Comparison of ENCODE assay signal across 1 cellular context in the genomic region with DNA sequence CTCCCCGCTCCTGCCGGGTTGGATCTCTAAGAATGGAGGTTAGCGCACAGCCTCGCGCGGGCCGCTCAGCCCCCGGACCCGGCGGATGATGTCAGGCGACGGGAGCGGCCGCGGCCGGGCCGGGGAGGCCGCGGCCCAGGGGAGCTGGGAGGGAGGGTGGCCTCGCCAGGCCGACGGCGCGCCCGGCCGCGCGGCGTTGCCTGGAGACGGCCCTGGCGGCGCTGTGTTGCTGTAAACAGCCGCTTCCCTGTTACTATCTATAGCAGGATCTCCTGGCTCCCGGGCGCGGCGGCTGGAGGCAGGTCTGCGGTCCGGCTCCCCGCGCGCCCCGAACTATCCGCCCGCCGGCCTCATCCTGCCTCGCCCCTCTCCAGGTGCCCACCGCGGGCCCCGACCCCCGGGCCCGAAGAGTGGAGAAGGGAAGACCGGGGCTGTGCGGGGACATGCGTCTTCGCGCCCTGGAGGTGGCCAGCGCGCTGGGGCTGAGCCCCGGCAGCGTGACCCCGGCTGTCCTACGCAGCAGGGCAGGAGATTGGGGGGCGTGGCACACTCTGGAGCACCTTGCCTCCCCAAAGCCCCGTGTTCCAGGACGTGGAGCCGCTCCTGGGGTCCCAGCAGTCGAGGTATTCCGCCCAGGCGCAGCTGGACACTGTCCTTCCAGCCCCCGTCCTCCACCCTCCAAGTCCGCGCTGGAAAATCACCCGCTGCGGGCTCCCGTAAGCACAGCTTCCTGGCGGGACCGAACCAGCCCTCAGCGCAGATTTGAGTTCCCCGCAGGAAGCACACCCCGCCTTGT.
TF ChIP-seq lines count a peak whose summit lies in the region.

No MANE protein-coding gene starts in this region.

TF ChIP-seq in HepG2, 621 proteins besides CTCF, POLR2A, EP300 and RAD21 (continued from another document and continues in another):
- TF ChIP-seq, protein P1, sequence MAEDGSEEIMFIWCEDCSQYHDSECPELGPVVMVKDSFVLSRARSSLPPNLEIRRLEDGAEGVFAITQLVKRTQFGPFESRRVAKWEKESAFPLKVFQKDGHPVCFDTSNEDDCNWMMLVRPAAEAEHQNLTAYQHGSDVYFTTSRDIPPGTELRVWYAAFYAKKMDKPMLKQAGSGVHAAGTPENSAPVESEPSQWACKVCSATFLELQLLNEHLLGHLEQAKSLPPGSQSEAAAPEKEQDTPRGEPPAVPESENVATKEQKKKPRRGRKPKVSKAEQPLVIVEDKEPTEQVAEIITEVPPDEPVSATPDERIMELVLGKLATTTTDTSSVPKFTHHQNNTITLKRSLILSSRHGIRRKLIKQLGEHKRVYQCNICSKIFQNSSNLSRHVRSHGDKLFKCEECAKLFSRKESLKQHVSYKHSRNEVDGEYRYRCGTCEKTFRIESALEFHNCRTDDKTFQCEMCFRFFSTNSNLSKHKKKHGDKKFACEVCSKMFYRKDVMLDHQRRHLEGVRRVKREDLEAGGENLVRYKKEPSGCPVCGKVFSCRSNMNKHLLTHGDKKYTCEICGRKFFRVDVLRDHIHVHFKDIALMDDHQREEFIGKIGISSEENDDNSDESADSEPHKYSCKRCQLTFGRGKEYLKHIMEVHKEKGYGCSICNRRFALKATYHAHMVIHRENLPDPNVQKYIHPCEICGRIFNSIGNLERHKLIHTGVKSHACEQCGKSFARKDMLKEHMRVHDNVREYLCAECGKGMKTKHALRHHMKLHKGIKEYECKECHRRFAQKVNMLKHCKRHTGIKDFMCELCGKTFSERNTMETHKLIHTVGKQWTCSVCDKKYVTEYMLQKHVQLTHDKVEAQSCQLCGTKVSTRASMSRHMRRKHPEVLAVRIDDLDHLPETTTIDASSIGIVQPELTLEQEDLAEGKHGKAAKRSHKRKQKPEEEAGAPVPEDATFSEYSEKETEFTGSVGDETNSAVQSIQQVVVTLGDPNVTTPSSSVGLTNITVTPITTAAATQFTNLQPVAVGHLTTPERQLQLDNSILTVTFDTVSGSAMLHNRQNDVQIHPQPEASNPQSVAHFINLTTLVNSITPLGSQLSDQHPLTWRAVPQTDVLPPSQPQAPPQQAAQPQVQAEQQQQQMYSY (CRISPR knock-in tag; IDR thresholded peaks at IDR 0.05) = peak; percentile 15; the same call in 1 of the 2 replicates
- TF ChIP-seq MLLT10 (CRISPR knock-in tag; IDR thresholded peaks at IDR 0.05) = no peak
- no peak for TF ChIP-seq ZZZ3 (CRISPR knock-in tag; IDR thresholded peaks at IDR 0.05; ENCODE audit: borderline replicate concordance)
- TF ChIP-seq JUNB (CRISPR knock-in tag; IDR thresholded peaks at IDR 0.05; ENCODE audit: borderline replicate concordance) = no peak
- no peak; the same call in 1 of the 2 replicates for TF ChIP-seq ZNF788 (CRISPR knock-in tag; IDR thresholded peaks at IDR 0.05; ENCODE audit: borderline replicate concordance)
- TF ChIP-seq HMG20B (CRISPR knock-in tag; conservative IDR thresholded peaks at IDR 0.05) = no peak
- TF ChIP-seq, protein P2, sequence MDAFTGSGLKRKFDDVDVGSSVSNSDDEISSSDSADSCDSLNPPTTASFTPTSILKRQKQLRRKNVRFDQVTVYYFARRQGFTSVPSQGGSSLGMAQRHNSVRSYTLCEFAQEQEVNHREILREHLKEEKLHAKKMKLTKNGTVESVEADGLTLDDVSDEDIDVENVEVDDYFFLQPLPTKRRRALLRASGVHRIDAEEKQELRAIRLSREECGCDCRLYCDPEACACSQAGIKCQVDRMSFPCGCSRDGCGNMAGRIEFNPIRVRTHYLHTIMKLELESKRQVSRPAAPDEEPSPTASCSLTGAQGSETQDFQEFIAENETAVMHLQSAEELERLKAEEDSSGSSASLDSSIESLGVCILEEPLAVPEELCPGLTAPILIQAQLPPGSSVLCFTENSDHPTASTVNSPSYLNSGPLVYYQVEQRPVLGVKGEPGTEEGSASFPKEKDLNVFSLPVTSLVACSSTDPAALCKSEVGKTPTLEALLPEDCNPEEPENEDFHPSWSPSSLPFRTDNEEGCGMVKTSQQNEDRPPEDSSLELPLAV (CRISPR knock-in tag; conservative IDR thresholded peaks at IDR 0.05; ENCODE audit: low read depth) = no peak
- no peak for TF ChIP-seq MLXIP (CRISPR knock-in tag; IDR thresholded peaks at IDR 0.05; ENCODE audit: borderline replicate concordance)
- 0 out of 2 replicates have a peak, but pooled peaks have one; percentile 38 for TF ChIP-seq SP2 (CRISPR knock-in tag; IDR thresholded peaks at IDR 0.05)
- 0 out of 2 replicates have a peak, but pooled peaks have one; percentile 48 for TF ChIP-seq ZNF761 (CRISPR knock-in tag; conservative IDR thresholded peaks at IDR 0.05)
- TF ChIP-seq MBD4 (IDR thresholded peaks at IDR 0.05; ENCODE audit: borderline replicate concordance, low read length) = no peak
- no peak for TF ChIP-seq IKZF1 (IDR thresholded peaks at IDR 0.05)
- no peak for TF ChIP-seq MBNL3 (CRISPR knock-in tag; conservative IDR thresholded peaks at IDR 0.05)
- TF ChIP-seq ZNF75D (CRISPR knock-in tag; IDR thresholded peaks at IDR 0.05; ENCODE audit: borderline replicate concordance) = no peak
- 0 out of 2 replicates have a peak, but pooled peaks have one; percentile 34 for TF ChIP-seq MED13 (CRISPR knock-in tag; IDR thresholded peaks at IDR 0.05)
- TF ChIP-seq PHF5A (CRISPR knock-in tag; IDR thresholded peaks at IDR 0.05; ENCODE audit: low read depth, unreplicated experiment) = no peak
- TF ChIP-seq ZNF709 (CRISPR knock-in tag; IDR thresholded peaks at IDR 0.05) = peak; percentile 31; the same call in 1 of the 2 replicates
- no peak for TF ChIP-seq REXO4 (CRISPR knock-in tag; IDR thresholded peaks at IDR 0.05; ENCODE audit: borderline replicate concordance)
- TF ChIP-seq TBL1XR1 (IDR thresholded peaks at IDR 0.05; ENCODE audit: borderline replicate concordance, low read length, partially characterized antibody) = no peak
- TF ChIP-seq, protein P3, sequence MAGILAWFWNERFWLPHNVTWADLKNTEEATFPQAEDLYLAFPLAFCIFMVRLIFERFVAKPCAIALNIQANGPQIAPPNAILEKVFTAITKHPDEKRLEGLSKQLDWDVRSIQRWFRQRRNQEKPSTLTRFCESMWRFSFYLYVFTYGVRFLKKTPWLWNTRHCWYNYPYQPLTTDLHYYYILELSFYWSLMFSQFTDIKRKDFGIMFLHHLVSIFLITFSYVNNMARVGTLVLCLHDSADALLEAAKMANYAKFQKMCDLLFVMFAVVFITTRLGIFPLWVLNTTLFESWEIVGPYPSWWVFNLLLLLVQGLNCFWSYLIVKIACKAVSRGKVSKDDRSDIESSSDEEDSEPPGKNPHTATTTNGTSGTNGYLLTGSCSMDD (CRISPR knock-in tag; IDR thresholded peaks at IDR 0.05) = no peak
- TF ChIP-seq, protein P4, sequence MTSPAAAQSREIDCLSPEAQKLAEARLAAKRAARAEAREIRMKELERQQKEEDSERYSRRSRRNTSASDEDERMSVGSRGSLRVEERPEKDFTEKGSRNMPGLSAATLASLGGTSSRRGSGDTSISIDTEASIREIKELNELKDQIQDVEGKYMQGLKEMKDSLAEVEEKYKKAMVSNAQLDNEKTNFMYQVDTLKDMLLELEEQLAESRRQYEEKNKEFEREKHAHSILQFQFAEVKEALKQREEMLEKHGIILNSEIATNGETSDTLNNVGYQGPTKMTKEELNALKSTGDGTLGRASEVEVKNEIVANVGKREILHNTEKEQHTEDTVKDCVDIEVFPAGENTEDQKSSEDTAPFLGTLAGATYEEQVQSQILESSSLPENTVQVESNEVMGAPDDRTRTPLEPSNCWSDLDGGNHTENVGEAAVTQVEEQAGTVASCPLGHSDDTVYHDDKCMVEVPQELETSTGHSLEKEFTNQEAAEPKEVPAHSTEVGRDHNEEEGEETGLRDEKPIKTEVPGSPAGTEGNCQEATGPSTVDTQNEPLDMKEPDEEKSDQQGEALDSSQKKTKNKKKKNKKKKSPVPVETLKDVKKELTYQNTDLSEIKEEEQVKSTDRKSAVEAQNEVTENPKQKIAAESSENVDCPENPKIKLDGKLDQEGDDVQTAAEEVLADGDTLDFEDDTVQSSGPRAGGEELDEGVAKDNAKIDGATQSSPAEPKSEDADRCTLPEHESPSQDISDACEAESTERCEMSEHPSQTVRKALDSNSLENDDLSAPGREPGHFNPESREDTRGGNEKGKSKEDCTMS (CRISPR knock-in tag; conservative IDR thresholded peaks at IDR 0.05) = no peak
- TF ChIP-seq KLF13 (CRISPR knock-in tag; IDR thresholded peaks at IDR 0.05) = no peak
- 0 out of 2 replicates have a peak, but pooled peaks have one; percentile 16 for TF ChIP-seq ZNF766 (CRISPR knock-in tag; IDR thresholded peaks at IDR 0.05; ENCODE audit: borderline replicate concordance)
- peak; percentile 37; the same call in 1 of the 2 replicates for TF ChIP-seq ZNF230 (CRISPR knock-in tag; IDR thresholded peaks at IDR 0.05)
- TF ChIP-seq ZFX (CRISPR knock-in tag; IDR thresholded peaks at IDR 0.05; ENCODE audit: low read depth) = peak; percentile 54
- no peak for TF ChIP-seq DMAP1 (CRISPR knock-in tag; IDR thresholded peaks at IDR 0.05)
- no peak for TF ChIP-seq ZNF207 (IDR thresholded peaks at IDR 0.05; ENCODE audit: borderline replicate concordance)
- TF ChIP-seq, protein P5, sequence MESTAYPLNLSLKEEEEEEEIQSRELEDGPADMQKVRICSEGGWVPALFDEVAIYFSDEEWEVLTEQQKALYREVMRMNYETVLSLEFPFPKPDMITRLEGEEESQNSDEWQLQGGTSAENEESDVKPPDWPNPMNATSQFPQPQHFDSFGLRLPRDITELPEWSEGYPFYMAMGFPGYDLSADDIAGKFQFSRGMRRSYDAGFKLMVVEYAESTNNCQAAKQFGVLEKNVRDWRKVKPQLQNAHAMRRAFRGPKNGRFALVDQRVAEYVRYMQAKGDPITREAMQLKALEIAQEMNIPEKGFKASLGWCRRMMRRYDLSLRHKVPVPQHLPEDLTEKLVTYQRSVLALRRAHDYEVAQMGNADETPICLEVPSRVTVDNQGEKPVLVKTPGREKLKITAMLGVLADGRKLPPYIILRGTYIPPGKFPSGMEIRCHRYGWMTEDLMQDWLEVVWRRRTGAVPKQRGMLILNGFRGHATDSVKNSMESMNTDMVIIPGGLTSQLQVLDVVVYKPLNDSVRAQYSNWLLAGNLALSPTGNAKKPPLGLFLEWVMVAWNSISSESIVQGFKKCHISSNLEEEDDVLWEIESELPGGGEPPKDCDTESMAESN (CRISPR knock-in tag; conservative IDR thresholded peaks at IDR 0.05) = 0 out of 2 replicates have a peak, but pooled peaks have one; percentile 39
- no peak for TF ChIP-seq THAP7 (CRISPR knock-in tag; IDR thresholded peaks at IDR 0.05)
- TF ChIP-seq PRMT3 (CRISPR knock-in tag; IDR thresholded peaks at IDR 0.05; ENCODE audit: borderline replicate concordance, low read depth) = no peak
- no peak for TF ChIP-seq ARID5B (CRISPR knock-in tag; IDR thresholded peaks at IDR 0.05)
- TF ChIP-seq ZFP82 (CRISPR knock-in tag; IDR thresholded peaks at IDR 0.05; ENCODE audit: borderline replicate concordance) = no peak
- TF ChIP-seq PPARG (CRISPR knock-in tag; conservative IDR thresholded peaks at IDR 0.05) = no peak
- TF ChIP-seq ZNF773 (CRISPR knock-in tag; IDR thresholded peaks at IDR 0.05; ENCODE audit: borderline replicate concordance) = no peak
- TF ChIP-seq ATF7 (IDR thresholded peaks at IDR 0.05) = no peak
- 0 out of 2 replicates have a peak, but pooled peaks have one; percentile 29 for TF ChIP-seq ATF7 (CRISPR knock-in tag; IDR thresholded peaks at IDR 0.05)
- no peak for TF ChIP-seq BCL6 (CRISPR knock-in tag; IDR thresholded peaks at IDR 0.05)
- TF ChIP-seq NFKBIZ (CRISPR knock-in tag; IDR thresholded peaks at IDR 0.05) = no peak
- TF ChIP-seq MED8 (CRISPR knock-in tag; IDR thresholded peaks at IDR 0.05; ENCODE audit: insufficient replicate concordance) = peak; percentile 33
- TF ChIP-seq KAT8 (CRISPR knock-in tag; IDR thresholded peaks at IDR 0.05) = 0 out of 2 replicates have a peak, but pooled peaks have one; percentile 64
